ENCODE assay signal across 14 cellular contexts in the genomic region with DNA sequence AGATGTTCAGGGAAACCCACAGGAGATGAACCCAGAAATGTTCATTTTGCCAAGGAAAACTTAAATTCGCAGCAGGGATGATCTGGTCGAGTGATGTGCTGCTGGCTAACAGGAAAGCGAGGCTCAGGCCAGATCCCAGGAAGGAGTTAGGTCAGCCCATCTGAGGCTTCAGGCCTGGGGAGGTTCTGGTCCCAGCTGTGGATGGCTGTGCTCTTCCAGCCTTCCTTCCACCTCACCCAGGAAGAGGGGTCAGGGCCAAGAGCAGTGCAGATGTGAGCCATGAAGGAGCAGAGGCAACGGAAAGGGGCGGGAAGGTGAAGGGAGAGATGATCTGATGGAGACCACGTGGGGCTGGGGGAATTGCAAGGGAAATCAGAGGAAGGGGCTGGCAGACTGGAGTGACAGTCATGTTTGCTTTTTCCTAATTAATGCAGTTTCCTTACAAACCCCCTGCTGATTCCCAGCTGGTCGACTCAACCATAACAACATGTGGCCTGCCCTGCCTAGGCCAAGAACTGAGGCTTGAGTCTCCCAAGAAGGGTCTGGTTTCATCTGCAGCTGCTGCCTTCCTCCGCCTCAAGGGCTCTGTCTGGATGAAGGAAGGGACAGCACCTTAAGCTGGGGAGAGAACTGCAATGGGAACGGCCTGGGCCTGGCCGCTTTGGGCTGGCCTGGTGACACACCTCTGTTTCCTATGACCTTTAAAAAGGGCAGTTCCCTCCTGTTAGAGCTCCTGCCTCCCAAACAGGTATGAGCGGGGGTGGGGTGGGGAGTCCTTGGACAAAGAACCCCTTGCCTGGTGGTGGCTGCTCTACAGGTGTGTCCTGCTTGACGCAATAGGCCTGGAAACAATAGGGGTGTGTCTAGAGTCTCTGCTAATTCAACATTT. TPM values are rescaled to one million over a fixed set of nuclear protein-coding genes. Genes with fewer than 3 reads are reported as not detected.
A peak's percentile ranks its signal among the peaks of the same experiment; 100 is the strongest.
DNase-seq lines count a peak whose midpoint lies in the region; ATAC-seq and TF ChIP-seq lines count a peak whose summit lies in the region.
"Had no signal": no experiment of that assay in that cellular context is flagged by ENCODE, and none has a peak within 500 bp of the region (broad histone marks: within the 10 kb centered on the region; RNA-seq: fewer than 3 reads in every experiment).

No MANE protein-coding gene starts in this region.

- no peaks in the 10 kb centered on the region for H3K27me3 Mint-ChIP-seq in progenitor cell of endocrine pancreas

- no peak for ATAC-seq in HG02973 (IDR thresholded peaks at IDR 0.05; ENCODE audit: unreplicated experiment)
- ATAC-seq: activated T-helper 17 cell treated with anti-CD3 and anti-CD28 coated beads, Interleukin-2, amount 50 U/mL, for 72 hours; natural killer cell; Panc1 had no signal

- H3K27ac Mint-ChIP-seq in progenitor cell of endocrine pancreas: peak overlapping the region; percentile 95
- H3K27ac Mint-ChIP-seq: activated T-helper 17 cell treated with anti-CD3 and anti-CD28 coated beads, Interleukin-2, amount 50 U/mL, for 72 hours; natural killer cell had no signal

- WGBS in lower leg skin, 2 donors: 71 to 75% methylated on average over 12 of the region's 12 CpGs

- H3K9me3 Mint-ChIP-seq in progenitor cell of endocrine pancreas (ENCODE audit: low read depth): no peaks in the 10 kb centered on the region
- H3K9me3 Mint-ChIP-seq: activated T-helper 17 cell treated with anti-CD3 and anti-CD28 coated beads, Interleukin-2, amount 50 U/mL, for 72 hours; natural killer cell had no signal

- no peaks in the 10 kb centered on the region for H3K36me3 ChIP-seq in left ventricle myocardium inferior
- no peaks in the 10 kb centered on the region for H3K36me3 ChIP-seq in HAP-1 (replicated peaks)

- H3K4me3 Mint-ChIP-seq in progenitor cell of endocrine pancreas (ENCODE audit: low read depth): no peak overlapping the region
- H3K4me3 Mint-ChIP-seq: activated T-helper 17 cell treated with anti-CD3 and anti-CD28 coated beads, Interleukin-2, amount 50 U/mL, for 72 hours; natural killer cell had no signal

- H3K4me3 ChIP-seq in left ventricle myocardium inferior (no peak overlapping the region), dorsolateral prefrontal cortex (no peak overlapping the region), lower leg skin (ENCODE audit: low read depth, poor library complexity, severe bottlenecking) (no peak overlapping the region), HAP-1 (no peak overlapping the region)

- DNase-seq in HEK293T (ENCODE audit: extremely low spot score) (no peak), NCI-H446 treated with DMSO at 0.1 percent for 48 hours (lab: John Stamatoyannopoulos, UW) (peak; percentile 88), left ventricle myocardium inferior (peak; percentile 46), progenitor cell of endocrine pancreas (ENCODE audit: low spot score, unreplicated experiment) (peak; percentile 41), dorsolateral prefrontal cortex (no peak), lower leg skin (ENCODE audit: low spot score in 2 of 2) (no peak), HAP-1 (ENCODE audit: low spot score in 2 of 2) (no peak)
- DNase-seq: cerebellar nuclear complex; foreskin melanocyte; natural killer cell; stimulated activated CD4-positive, alpha-beta T cell treated with anti-CD3 and anti-CD28 coated beads, Interleukin-4, amount 100 ng/mL, for 1 hour had no signal

- in situ Hi-C loops in HAP-1 (cut with MboI; ENCODE audit: low sequenced_read_pairs): no loop called here

- no peak for TF ChIP-seq POLR2A in lower leg skin (IDR thresholded peaks at IDR 0.05)

- H3K27me3 ChIP-seq in left ventricle myocardium inferior (ENCODE audit: low read depth): no peaks in the 10 kb centered on the region
- H3K27me3 ChIP-seq in dorsolateral prefrontal cortex: peaks cover 0 to 43% (median 0%) of the 10 kb centered on the region in 45 donors
- H3K27me3 ChIP-seq in HAP-1 (ENCODE audit: low read depth): no peaks in the 10 kb centered on the region

- H3K27ac ChIP-seq in left ventricle myocardium inferior (replicated peaks): peak overlapping the region; percentile 72
- peak overlapping the region in 3 of 59 donors; percentile 18 to 36 (median 36) for H3K27ac ChIP-seq in dorsolateral prefrontal cortex

- H3K4me1 Mint-ChIP-seq in progenitor cell of endocrine pancreas (ENCODE audit: low read depth): peaks cover 35% of the 10 kb centered on the region
- H3K4me1 Mint-ChIP-seq: activated T-helper 17 cell treated with anti-CD3 and anti-CD28 coated beads, Interleukin-2, amount 50 U/mL, for 72 hours; natural killer cell had no signal

- POLR2A ChIA-PET in HEK293T (lab: Yijun Ruan, JAX): interaction anchor here (1.0 to 1.4 kb wide), 2 partner anchors 8 to 25 kb away, joined by 3 to 4 read pairs; no protein-coding TSS in a partner anchor

- H3K4me1 ChIP-seq in left ventricle myocardium inferior (peaks cover 41% of the 10 kb centered on the region), HAP-1 (no peaks in the 10 kb centered on the region)

- intact Hi-C loops in left ventricle myocardium inferior (cut with micrococcal nuclease) (no loop called here), dorsolateral prefrontal cortex (cut with DNase I) (no loop called here), lower leg skin (cut with DNase I; ENCODE audit: low total_unique reads) (no loop called here)

- TF ChIP-seq CTCF in left ventricle myocardium inferior (IDR thresholded peaks at IDR 0.05; ENCODE audit: borderline replicate concordance) (no peak), progenitor cell of endocrine pancreas (IDR thresholded peaks at IDR 0.05; ENCODE audit: unreplicated experiment) (no peak), dorsolateral prefrontal cortex (IDR thresholded peaks at IDR 0.05 in 54 of 56, conservative IDR thresholded peaks at IDR 0.05 in 2 of 56; ENCODE audit: low read depth in 1 of 56, partially characterized antibody in 56 of 56) (no peak), lower leg skin (IDR thresholded peaks at IDR 0.05) (no peak)

- CTCF ChIA-PET in HEK293T (lab: Yijun Ruan, JAX): no interaction called here

- H3K36me3 Mint-ChIP-seq in progenitor cell of endocrine pancreas (ENCODE audit: insufficient read depth): no peaks in the 10 kb centered on the region
- H3K36me3 Mint-ChIP-seq: natural killer cell had no signal

- H3K9me3 ChIP-seq in left ventricle myocardium inferior (replicated peaks): no peaks in the 10 kb centered on the region
- H3K9me3 ChIP-seq in HAP-1: no peaks in the 10 kb centered on the region

TF ChIP-seq in HEK293T, 16 proteins besides CTCF, POLR2A, EP300 and RAD21:
- TF ChIP-seq L3MBTL2 (conservative IDR thresholded peaks at IDR 0.05) (peak; percentile 64; the same call in 1 of the 2 replicates), BHLHE40 (IDR thresholded peaks at IDR 0.05; ENCODE audit: borderline replicate concordance) (no peak)

RNA-seq across cellular contexts. Expression of a gene that starts 7.7 kb away (rescaled TPM):
- total RNA-seq in left ventricle myocardium inferior (41.8 TPM), progenitor cell of endocrine pancreas (39.8 and 41.9 TPM in 2 replicates), dorsolateral prefrontal cortex (10 to 100 TPM; 19.1 to 45.5 (median 32.6) TPM), lower leg skin (10 to 100 TPM; 42.5 to 56.2 (median 50.9) TPM)

RNA-seq across cellular contexts. Expression of a gene that starts 50.5 kb away (rescaled TPM):
- 0.08 TPM for total RNA-seq in left ventricle myocardium inferior
- total RNA-seq in progenitor cell of endocrine pancreas: 0.29 and 0.31 TPM in 2 replicates
- 1 to 10 TPM in 7 of 120 experiments, under 1 TPM in 101, not detected in 12; 0.18 to 1.5 (median 0.52) TPM for total RNA-seq in dorsolateral prefrontal cortex
- under 1 TPM in 2 of 4 donors, not detected in 2; 0.17 to 0.42 TPM for total RNA-seq in lower leg skin

RNA-seq across cellular contexts. Expression of a gene that starts 59.7 kb away (rescaled TPM):
- total RNA-seq in left ventricle myocardium inferior (27.6 TPM), progenitor cell of endocrine pancreas (31.4 and 31.8 TPM in 2 replicates), dorsolateral prefrontal cortex (10 to 100 TPM; 10.4 to 32.4 (median 21.9) TPM), lower leg skin (10 to 100 TPM; 20.8 to 31.1 (median 27.7) TPM)

Comparison
In these comparisons a context has a peak if more than half of its experiments do, and no peak if none do; other contexts are left out.
1. DNase-seq: peak in NCI-H446 treated with DMSO at 0.1 percent for 48 hours (single experiment), left ventricle myocardium inferior (single experiment) and progenitor cell of endocrine pancreas (single experiment); none in HEK293T (single experiment), dorsolateral prefrontal cortex (0 of 10), lower leg skin (0 of 2) and HAP-1 (0 of 2).